ENCODE assay signal across 17 cellular contexts in genomic region chr5:80143491-80143890, GRCh38.
DNase-seq lines count a peak whose midpoint lies in the region; ATAC-seq and TF ChIP-seq lines count a peak whose summit lies in the region.
"Had no signal": no experiment of that assay in that cellular context is flagged by ENCODE, and none has a peak within 500 bp of the region (broad histone marks: within the 10 kb centered on the region; RNA-seq: fewer than 3 reads in every experiment).

No MANE protein-coding gene starts in this region.

- peaks cover 60% of the 10 kb centered on the region for H3K4me1 Mint-ChIP-seq in activated T-cell treated with anti-CD3 and anti-CD28 coated beads, Interleukin-2, amount 50 U/mL, for 24 hours (ENCODE audit: low read depth)
- peaks cover 53% of the 10 kb centered on the region for H3K4me1 Mint-ChIP-seq in activated T-cell treated with anti-CD3 and anti-CD28 coated beads, Interleukin-2, amount 50 U/mL, for 72 hours (ENCODE audit: low read depth)
- peaks cover 84% of the 10 kb centered on the region for H3K4me1 Mint-ChIP-seq in dendritic cell treated with granulocyte-macrophage colony-stimulating factor and Interleukin-4, amounts not matched to agents 40 ng/mL and 50 ng/mL, for 4 days (ENCODE audit: low read depth)
- H3K4me1 Mint-ChIP-seq in stimulated activated memory B cell treated with anti-CD40 and anti-IgM and Interleukin-4, amounts not matched to agents 10 μg/mL and 1 μg/mL and 100 μg/mL, for 72 hours = peaks cover 23% of the 10 kb centered on the region

- no peaks in the 10 kb centered on the region for H3K4me1 ChIP-seq in HCT116 (ENCODE audit: control insufficient read depth in 1 of 2, insufficient read depth in 2 of 2, low read length in 2 of 2)

- no peak for TF ChIP-seq CTCF in HCT116 (IDR thresholded peaks at IDR 0.05 in 2 of 3, conservative IDR thresholded peaks at IDR 0.05 in 1 of 3; ENCODE audit: borderline replicate concordance in 1 of 3, insufficient read depth in 1 of 3, low read depth in 2 of 3, low read length in 2 of 3)

- peaks cover 0 to 2% of the 10 kb centered on the region in 2 experiments; a peak in 1 of 4 replicates for H3K36me3 ChIP-seq in HCT116 (ENCODE audit: control insufficient read depth in 1 of 2, insufficient read depth in 2 of 2, low read length in 2 of 2)
- H3K36me3 ChIP-seq: SJSA1 had no signal

- no peaks in the 10 kb centered on the region for H3K27me3 ChIP-seq in HCT116 (ENCODE audit: insufficient read depth, low read length)
- H3K27me3 ChIP-seq: heart right ventricle, SJSA1 had no signal

- no peak overlapping the region for H3K4me3 Mint-ChIP-seq in activated T-cell treated with anti-CD3 and anti-CD28 coated beads, Interleukin-2, amount 50 U/mL, for 24 hours
- H3K4me3 Mint-ChIP-seq in activated T-cell treated with anti-CD3 and anti-CD28 coated beads, Interleukin-2, amount 50 U/mL, for 72 hours = no peak overlapping the region
- H3K4me3 Mint-ChIP-seq in dendritic cell treated with granulocyte-macrophage colony-stimulating factor and Interleukin-4, amounts not matched to agents 40 ng/mL and 50 ng/mL, for 4 days = no peak overlapping the region
- no peak overlapping the region for H3K4me3 Mint-ChIP-seq in stimulated activated memory B cell treated with anti-CD40 and anti-IgM and Interleukin-4, amounts not matched to agents 10 μg/mL and 1 μg/mL and 100 μg/mL, for 72 hours

- no peak overlapping the region for H2AFZ ChIP-seq in HCT116 (ENCODE audit: low read depth, low read length, poor library complexity, severe bottlenecking)

- TF ChIP-seq POLR2A in HCT116 (IDR thresholded peaks at IDR 0.05; ENCODE audit: borderline replicate concordance, extremely low read depth, insufficient read depth, insufficient read length) = no peak

- RAD21 ChIA-PET in HCT116 (lab: Charles Lee; ENCODE audit: low non-redundant PET in 1 of 2, low total read pairs in 2 of 2, uncharacterized antibody in 2 of 2, unreplicated experiment in 2 of 2) = no interaction called here

- H3K27ac ChIP-seq in HCT116 (ENCODE audit: low read depth, low read length) = no peak overlapping the region
- H3K27ac ChIP-seq: SJSA1 had no signal

- no peaks in the 10 kb centered on the region for H3K79me2 ChIP-seq in HCT116 (ENCODE audit: insufficient read depth, low read length)

- H3K9me3 ChIP-seq in HCT116 (ENCODE audit: control insufficient read depth in 1 of 2, insufficient read depth in 1 of 2, low read depth in 1 of 2, low read length in 2 of 2) = no peaks in the 10 kb centered on the region
- H3K9me3 ChIP-seq: heart right ventricle, SJSA1 had no signal

- peak overlapping the region; percentile 22 for H3K27ac Mint-ChIP-seq in activated T-cell treated with anti-CD3 and anti-CD28 coated beads, Interleukin-2, amount 50 U/mL, for 24 hours
- no peak overlapping the region for H3K27ac Mint-ChIP-seq in activated T-cell treated with anti-CD3 and anti-CD28 coated beads, Interleukin-2, amount 50 U/mL, for 72 hours
- peak overlapping the region; percentile 89 for H3K27ac Mint-ChIP-seq in dendritic cell treated with granulocyte-macrophage colony-stimulating factor and Interleukin-4, amounts not matched to agents 40 ng/mL and 50 ng/mL, for 4 days
- peak overlapping the region; percentile 69 for H3K27ac Mint-ChIP-seq in stimulated activated memory B cell treated with anti-CD40 and anti-IgM and Interleukin-4, amounts not matched to agents 10 μg/mL and 1 μg/mL and 100 μg/mL, for 72 hours

- no peak for DNase-seq in activated T-cell treated with anti-CD3 and anti-CD28 coated beads, Interleukin-2, amount 50 U/mL, for 24 hours
- DNase-seq in activated T-cell treated with anti-CD3 and anti-CD28 coated beads, Interleukin-2, amount 50 U/mL, for 72 hours = no peak
- DNase-seq in HCT116 (ENCODE audit: low read depth, low spot score) = no peak
- DNase-seq: activated CD4-positive, alpha-beta T cell treated with anti-CD3 and anti-CD28 coated beads, Interleukin-2, amount 50 U/mL, for 4 hours; COR-L47; heart right ventricle; islet precursor cell; NCI-H1436 treated with DMSO at 0.1 percent for 48 hours; NCI-H226; nucleus accumbens; OCI-M1 had no signal

- H3K9me2 ChIP-seq in HCT116 (ENCODE audit: insufficient read depth) = no peaks in the 10 kb centered on the region

- peaks cover 72% of the 10 kb centered on the region for H3K36me3 Mint-ChIP-seq in activated T-cell treated with anti-CD3 and anti-CD28 coated beads, Interleukin-2, amount 50 U/mL, for 24 hours (ENCODE audit: low read depth)
- H3K36me3 Mint-ChIP-seq in activated T-cell treated with anti-CD3 and anti-CD28 coated beads, Interleukin-2, amount 50 U/mL, for 72 hours (ENCODE audit: insufficient read depth in 2 of 2) = peaks cover 15 to 21% of the 10 kb centered on the region in 2 donors
- H3K36me3 Mint-ChIP-seq in dendritic cell treated with granulocyte-macrophage colony-stimulating factor and Interleukin-4, amounts not matched to agents 40 ng/mL and 50 ng/mL, for 4 days (ENCODE audit: low read depth) = peaks cover 73% of the 10 kb centered on the region
- H3K36me3 Mint-ChIP-seq in stimulated activated memory B cell treated with anti-CD40 and anti-IgM and Interleukin-4, amounts not matched to agents 10 μg/mL and 1 μg/mL and 100 μg/mL, for 72 hours = peaks cover 28% of the 10 kb centered on the region

- H4K20me1 ChIP-seq in HCT116 (ENCODE audit: insufficient read depth) = no peaks in the 10 kb centered on the region

- no peaks in the 10 kb centered on the region for H3K9me3 Mint-ChIP-seq in activated T-cell treated with anti-CD3 and anti-CD28 coated beads, Interleukin-2, amount 50 U/mL, for 24 hours
- no peaks in the 10 kb centered on the region for H3K9me3 Mint-ChIP-seq in activated T-cell treated with anti-CD3 and anti-CD28 coated beads, Interleukin-2, amount 50 U/mL, for 72 hours
- H3K9me3 Mint-ChIP-seq in dendritic cell treated with granulocyte-macrophage colony-stimulating factor and Interleukin-4, amounts not matched to agents 40 ng/mL and 50 ng/mL, for 4 days = no peaks in the 10 kb centered on the region
- H3K9me3 Mint-ChIP-seq in stimulated activated memory B cell treated with anti-CD40 and anti-IgM and Interleukin-4, amounts not matched to agents 10 μg/mL and 1 μg/mL and 100 μg/mL, for 72 hours = no peaks in the 10 kb centered on the region

- no peak for ATAC-seq in activated T-cell treated with anti-CD3 and anti-CD28 coated beads, Interleukin-2, amount 50 U/mL, for 72 hours (replicated peaks in 1 of 2)
- ATAC-seq in HCT116 (no peak), GM21737 (IDR thresholded peaks at IDR 0.05; ENCODE audit: unreplicated experiment) (no peak), GM21381 (IDR thresholded peaks at IDR 0.05; ENCODE audit: unreplicated experiment) (no peak), HG02610 (IDR thresholded peaks at IDR 0.05; ENCODE audit: unreplicated experiment) (no peak)
- peak; percentile 72 for ATAC-seq in stimulated activated memory B cell treated with anti-CD40 and anti-IgM and Interleukin-4, amounts not matched to agents 10 μg/mL and 1 μg/mL and 100 μg/mL, for 72 hours
- ATAC-seq: heart right ventricle had no signal

- H3K4me2 ChIP-seq in HCT116 (ENCODE audit: low read length) = no peak overlapping the region

- CTCF ChIA-PET in HCT116 (lab: Charles Lee) = no interaction called here

- POLR2A ChIA-PET in HCT116 (lab: Charles Lee) = no interaction called here

- TF ChIP-seq RAD21 in HCT116 (IDR thresholded peaks at IDR 0.05; ENCODE audit: low read depth) = peak; percentile 13; the same call in 1 of the 2 replicates

- no TSS peak for BruUV-seq in HCT116 (replicated peaks; lab: Mats Ljungman, UMichigan)

- no peaks in the 10 kb centered on the region for H3K27me3 Mint-ChIP-seq in activated T-cell treated with anti-CD3 and anti-CD28 coated beads, Interleukin-2, amount 50 U/mL, for 24 hours
- H3K27me3 Mint-ChIP-seq in activated T-cell treated with anti-CD3 and anti-CD28 coated beads, Interleukin-2, amount 50 U/mL, for 72 hours (ENCODE audit: low read depth) = no peaks in the 10 kb centered on the region
- no peaks in the 10 kb centered on the region for H3K27me3 Mint-ChIP-seq in dendritic cell treated with granulocyte-macrophage colony-stimulating factor and Interleukin-4, amounts not matched to agents 40 ng/mL and 50 ng/mL, for 4 days
- H3K27me3 Mint-ChIP-seq in stimulated activated memory B cell treated with anti-CD40 and anti-IgM and Interleukin-4, amounts not matched to agents 10 μg/mL and 1 μg/mL and 100 μg/mL, for 72 hours = no peaks in the 10 kb centered on the region

- intact Hi-C loops in HCT116 (cut with micrococcal nuclease) = no loop called here
- intact Hi-C loops in dendritic cell treated with granulocyte-macrophage colony-stimulating factor and Interleukin-4, amounts not matched to agents 40 ng/mL and 50 ng/mL, for 4 days (cut with micrococcal nuclease) = no loop called here

- no peak overlapping the region for H3K9ac ChIP-seq in HCT116 (ENCODE audit: low read length)

- no peak overlapping the region for H3K4me3 ChIP-seq in HCT116 (replicated peaks in 1 of 2; ENCODE audit: low read depth in 1 of 2, low read length in 2 of 2)
- H3K4me3 ChIP-seq: heart right ventricle, SJSA1 had no signal

TF ChIP-seq in HCT116, 20 proteins besides CTCF, POLR2A, EP300 and RAD21:
- TF ChIP-seq REST (IDR thresholded peaks at IDR 0.05; ENCODE audit: low read depth) (no peak), CEBPB (IDR thresholded peaks at IDR 0.05; ENCODE audit: low read depth) (no peak), JUND (IDR thresholded peaks at IDR 0.05) (no peak), CBX3 (IDR thresholded peaks at IDR 0.05; ENCODE audit: low read depth) (no peak)
